Comparison of ENCODE assay signal across 20 cellular contexts in genomic region chr11:2974272-2974671, GRCh38. TPM values are rescaled to one million over a fixed set of nuclear protein-coding genes. Genes with fewer than 3 reads are reported as not detected.
DNase-seq lines count a peak whose midpoint lies in the region; ATAC-seq, FAIRE-seq and TF ChIP-seq lines count a peak whose summit lies in the region.
"Had no signal": no experiment of that assay in that cellular context is flagged by ENCODE, and none has a peak within 500 bp of the region (broad histone marks: within the 10 kb centered on the region; RNA-seq: fewer than 3 reads in every experiment).

No MANE protein-coding gene starts in this region.

- H3K4me2 ChIP-seq in astrocyte (ENCODE audit: low read length), result no peak overlapping the region
- H3K4me2 ChIP-seq: BLaER1 had no signal

- no peak overlapping the region for H3K9ac ChIP-seq in astrocyte (ENCODE audit: low read length)
- H3K9ac ChIP-seq: BLaER1 had no signal

- no peak overlapping the region for H3K4me3 ChIP-seq in CD4-positive, alpha-beta memory T cell (ENCODE audit: low read length in 2 of 2)
- H3K4me3 ChIP-seq in astrocyte (ENCODE audit: insufficient read depth, low read depth, low read length) (no peak overlapping the region), upper lobe of right lung (no peak overlapping the region)
- H3K4me3 ChIP-seq: BLaER1 had no signal

- no peak overlapping the region for H3K27ac ChIP-seq in CD4-positive, alpha-beta memory T cell (ENCODE audit: low read depth, low read length)
- no peak overlapping the region for H3K27ac ChIP-seq in astrocyte (ENCODE audit: low read depth, low read length)
- no peak overlapping the region for H3K27ac ChIP-seq in upper lobe of right lung
- H3K27ac ChIP-seq: BLaER1 had no signal

- ATAC-seq in upper lobe of right lung, result no peak

- H3K9me3 ChIP-seq in CD4-positive, alpha-beta memory T cell (ENCODE audit: control insufficient read depth in 1 of 2, low read length in 2 of 2), result no peaks in the 10 kb centered on the region
- H3K9me3 ChIP-seq in astrocyte (ENCODE audit: insufficient read depth, low read depth, low read length), result no peaks in the 10 kb centered on the region
- no peaks in the 10 kb centered on the region for H3K9me3 ChIP-seq in upper lobe of right lung
- H3K9me3 ChIP-seq: BLaER1 had no signal

- peaks cover 99% of the 10 kb centered on the region for H3K36me3 Mint-ChIP-seq in activated T-cell treated with anti-CD3 and anti-CD28 coated beads, Interleukin-2, amount 50 U/mL, for 24 hours (ENCODE audit: low read depth)
- H3K36me3 Mint-ChIP-seq in CD4-positive, alpha-beta memory T cell, result peaks cover 58 to 91% of the 10 kb centered on the region in 2 donors
- H3K36me3 Mint-ChIP-seq in activated CD4-positive, alpha-beta memory T cell treated with anti-CD3 and anti-CD28 coated beads, Interleukin-2, amount 10 ng/mL, durations not matched to agents 7 days and 5 days (ENCODE audit: low read depth), result peaks cover 82% of the 10 kb centered on the region
- peaks cover 26% of the 10 kb centered on the region for H3K36me3 Mint-ChIP-seq in astrocyte (ENCODE audit: low read depth, unreplicated experiment)

- no peak for FAIRE-seq in astrocyte (lab: Jason Lieb, UNC)

- TF ChIP-seq CTCF in astrocyte (IDR thresholded peaks at IDR 0.05; ENCODE audit: insufficient read depth, low read depth, low read length) (no peak), upper lobe of right lung (IDR thresholded peaks at IDR 0.05) (no peak)

- CTCF ChIA-PET in CD4-positive, alpha-beta memory T cell (lab: Charles Lee; ENCODE audit: partially characterized antibody), result interaction anchor here (0.8 to 3.7 kb wide), 11 partner anchors 8 to 441 kb away, joined by 4 to 49 read pairs (median 19); no protein-coding TSS in a partner anchor
- CTCF ChIA-PET in activated CD4-positive, alpha-beta memory T cell treated with anti-CD3 and anti-CD28 coated beads, Interleukin-2, amount 10 ng/mL, durations not matched to agents 7 days and 5 days (lab: Charles Lee), result interaction anchor here (0.7 to 4.3 kb wide), 12 partner anchors 11 to 821 kb away, joined by 3 to 50 read pairs (median 9); no protein-coding TSS in a partner anchor

- H3K4me3 Mint-ChIP-seq in activated T-cell treated with anti-CD3 and anti-CD28 coated beads, Interleukin-2, amount 50 U/mL, for 24 hours, result no peak overlapping the region
- no peak overlapping the region for H3K4me3 Mint-ChIP-seq in CD4-positive, alpha-beta memory T cell
- H3K4me3 Mint-ChIP-seq in activated CD4-positive, alpha-beta memory T cell treated with anti-CD3 and anti-CD28 coated beads, Interleukin-2, amount 10 ng/mL, durations not matched to agents 7 days and 5 days, result no peak overlapping the region
- no peak overlapping the region for H3K4me3 Mint-ChIP-seq in astrocyte (ENCODE audit: unreplicated experiment)
- H3K4me3 Mint-ChIP-seq: IgD-negative memory B cell had no signal

- no peaks in the 10 kb centered on the region for H3K27me3 Mint-ChIP-seq in activated T-cell treated with anti-CD3 and anti-CD28 coated beads, Interleukin-2, amount 50 U/mL, for 24 hours
- H3K27me3 Mint-ChIP-seq in CD4-positive, alpha-beta memory T cell, result no peaks in the 10 kb centered on the region
- H3K27me3 Mint-ChIP-seq in activated CD4-positive, alpha-beta memory T cell treated with anti-CD3 and anti-CD28 coated beads, Interleukin-2, amount 10 ng/mL, durations not matched to agents 7 days and 5 days, result no peaks in the 10 kb centered on the region
- H3K27me3 Mint-ChIP-seq in astrocyte (ENCODE audit: low read depth, unreplicated experiment), result no peaks in the 10 kb centered on the region
- H3K27me3 Mint-ChIP-seq: IgD-negative memory B cell had no signal

- intact Hi-C loops in CD4-positive, alpha-beta memory T cell (cut with micrococcal nuclease), result no loop called here
- intact Hi-C loops in upper lobe of right lung (cut with DNase I), result no loop called here

- H3K4me1 Mint-ChIP-seq in activated T-cell treated with anti-CD3 and anti-CD28 coated beads, Interleukin-2, amount 50 U/mL, for 24 hours (ENCODE audit: low read depth), result peaks cover 45% of the 10 kb centered on the region
- H3K4me1 Mint-ChIP-seq in CD4-positive, alpha-beta memory T cell, result peaks cover 23 to 43% (median 36%) of the 10 kb centered on the region in 4 donors
- peaks cover 35% of the 10 kb centered on the region for H3K4me1 Mint-ChIP-seq in activated CD4-positive, alpha-beta memory T cell treated with anti-CD3 and anti-CD28 coated beads, Interleukin-2, amount 10 ng/mL, durations not matched to agents 7 days and 5 days
- peaks cover 5% of the 10 kb centered on the region for H3K4me1 Mint-ChIP-seq in astrocyte (ENCODE audit: low read depth, unreplicated experiment)

- H3K27ac Mint-ChIP-seq in activated T-cell treated with anti-CD3 and anti-CD28 coated beads, Interleukin-2, amount 50 U/mL, for 24 hours, result peak overlapping the region; percentile 90
- peak overlapping the region in 4 of 7 donors; percentile 25 to 55 (median 44) for H3K27ac Mint-ChIP-seq in CD4-positive, alpha-beta memory T cell
- H3K27ac Mint-ChIP-seq in activated CD4-positive, alpha-beta memory T cell treated with anti-CD3 and anti-CD28 coated beads, Interleukin-2, amount 10 ng/mL, durations not matched to agents 7 days and 5 days, result peak overlapping the region; percentile 23
- H3K27ac Mint-ChIP-seq in astrocyte (ENCODE audit: unreplicated experiment), result peak overlapping the region; percentile 15
- H3K27ac Mint-ChIP-seq: IgD-negative memory B cell had no signal

- H2AFZ ChIP-seq in astrocyte (ENCODE audit: low read depth, low read length), result no peak overlapping the region

- POLR2A ChIA-PET in CD4-positive, alpha-beta memory T cell (lab: Charles Lee; ENCODE audit: partially characterized antibody), result interaction anchor here (0.7 to 2.4 kb wide), 2 partner anchors 14 to 53 kb away, joined by 3 to 7 read pairs; no protein-coding TSS in a partner anchor
- POLR2A ChIA-PET in activated CD4-positive, alpha-beta memory T cell treated with anti-CD3 and anti-CD28 coated beads, Interleukin-2, amount 10 ng/mL, durations not matched to agents 7 days and 5 days (lab: Charles Lee), result interaction anchor here (1.2 to 3.2 kb wide), 5 partner anchors 9 to 40 kb away, joined by 3 to 23 read pairs (median 8); no protein-coding TSS in a partner anchor

- peaks cover 79% of the 10 kb centered on the region for H4K20me1 ChIP-seq in astrocyte (ENCODE audit: insufficient read depth, low read length)

- peaks cover 2% of the 10 kb centered on the region for H3K4me1 ChIP-seq in CD4-positive, alpha-beta memory T cell (ENCODE audit: insufficient read depth, low read length)
- H3K4me1 ChIP-seq in astrocyte (ENCODE audit: insufficient read depth, low read length), result no peaks in the 10 kb centered on the region
- H3K4me1 ChIP-seq in upper lobe of right lung, result no peaks in the 10 kb centered on the region
- H3K4me1 ChIP-seq: BLaER1 had no signal

- no peak for DNase-seq in activated T-cell treated with anti-CD3 and anti-CD28 coated beads, Interleukin-2, amount 50 U/mL, for 24 hours
- DNase-seq in activated T-cell treated with anti-CD3 and anti-CD28 coated beads, Interleukin-2, amount 50 U/mL, for 1 hour, result no peak
- DNase-seq in CD4-positive, alpha-beta memory T cell, result no peak
- no peak for DNase-seq in activated CD4-positive, alpha-beta memory T cell treated with anti-CD3 and anti-CD28 coated beads, Interleukin-2, amount 10 ng/mL, durations not matched to agents 7 days and 5 days
- DNase-seq in astrocyte (ENCODE audit: low read depth), result no peak
- DNase-seq in GM19240 (ENCODE audit: insufficient read length, low spot score), result no peak
- no peak for DNase-seq in cerebellum (ENCODE audit: low spot score)
- no peak for DNase-seq in upper lobe of right lung
- DNase-seq: GDM1, HCEC 1CT, Karpas-422, NCI-H1417 treated with DMSO at 0.1 percent for 48 hours, NCI-H187 treated with DMSO at 0.1 percent for 48 hours, NCI-H2227 treated with DMSO at 0.1 percent for 48 hours, NCI-H524, NCI-H82, OCI-M1, Right ventricle myocardium superior had no signal

- no peaks in the 10 kb centered on the region for H3K27me3 ChIP-seq in CD4-positive, alpha-beta memory T cell (ENCODE audit: insufficient read depth, low read length)
- H3K27me3 ChIP-seq in astrocyte (ENCODE audit: insufficient read depth, low read length), result no peaks in the 10 kb centered on the region
- H3K27me3 ChIP-seq in upper lobe of right lung, result no peaks in the 10 kb centered on the region
- H3K27me3 ChIP-seq: BLaER1 had no signal

- H3K9me3 Mint-ChIP-seq in activated T-cell treated with anti-CD3 and anti-CD28 coated beads, Interleukin-2, amount 50 U/mL, for 24 hours, result no peaks in the 10 kb centered on the region
- H3K9me3 Mint-ChIP-seq in CD4-positive, alpha-beta memory T cell, result no peaks in the 10 kb centered on the region
- no peaks in the 10 kb centered on the region for H3K9me3 Mint-ChIP-seq in activated CD4-positive, alpha-beta memory T cell treated with anti-CD3 and anti-CD28 coated beads, Interleukin-2, amount 10 ng/mL, durations not matched to agents 7 days and 5 days
- no peaks in the 10 kb centered on the region for H3K9me3 Mint-ChIP-seq in astrocyte (ENCODE audit: unreplicated experiment)
- H3K9me3 Mint-ChIP-seq: IgD-negative memory B cell had no signal

- H3K36me3 ChIP-seq in CD4-positive, alpha-beta memory T cell (ENCODE audit: insufficient read depth, low read length), result peaks cover 90% of the 10 kb centered on the region
- H3K36me3 ChIP-seq in astrocyte (ENCODE audit: insufficient read depth, low read length) (peaks cover 89% of the 10 kb centered on the region), upper lobe of right lung (peaks cover 98% of the 10 kb centered on the region)

- peaks cover 79% of the 10 kb centered on the region for H3K79me2 ChIP-seq in astrocyte (ENCODE audit: insufficient read depth, low read length)

RNA-seq across cellular contexts. Expression of gene NAP1L4, which starts 17.9 kb away (rescaled TPM):
- total RNA-seq in CD4-positive, alpha-beta memory T cell, result 100 to 1,000 TPM; 299 to 303 TPM
- polyA plus RNA-seq in CD4-positive, alpha-beta memory T cell, result 100 to 1,000 TPM; 153 to 160 TPM
- 100 to 1,000 TPM; 299 to 314 TPM for total RNA-seq in activated CD4-positive, alpha-beta memory T cell treated with anti-CD3 and anti-CD28 coated beads, Interleukin-2, amount 10 ng/mL, durations not matched to agents 7 days and 5 days
- total RNA-seq in astrocyte (129 and 153 TPM in 2 replicates), cerebellum (156 TPM), upper lobe of right lung (92.7 TPM)

RNA-seq across cellular contexts. Expression of gene PHLDA2, which starts 45.1 kb away (rescaled TPM):
- 1 to 10 TPM; 1.1 TPM for total RNA-seq in CD4-positive, alpha-beta memory T cell
- 1 to 10 TPM in 1 of 2 donors, under 1 TPM in 1; 0.58 to 1.9 TPM for polyA plus RNA-seq in CD4-positive, alpha-beta memory T cell
- total RNA-seq in activated CD4-positive, alpha-beta memory T cell treated with anti-CD3 and anti-CD28 coated beads, Interleukin-2, amount 10 ng/mL, durations not matched to agents 7 days and 5 days, result 1 to 10 TPM; 3.7 to 5.0 TPM
- 78.8 and 80.8 TPM in 2 replicates for total RNA-seq in astrocyte
- total RNA-seq in cerebellum, result not detected
- total RNA-seq in upper lobe of right lung, result 15.5 TPM
- polyA plus RNA-seq: IgD-negative memory B cell had no signal

Comparison
In these comparisons a context has a peak if more than half of its experiments do, and no peak if none do; other contexts are left out.
1. H3K27ac Mint-ChIP-seq: peak in every context shown above with its lines; median percentile 90 in activated T-cell treated with anti-CD3 and anti-CD28 coated beads, Interleukin-2, amount 50 U/mL, for 24 hours; 44 in CD4-positive, alpha-beta memory T cell; 23 in activated CD4-positive, alpha-beta memory T cell treated with anti-CD3 and anti-CD28 coated beads, Interleukin-2, amount 10 ng/mL, durations not matched to agents 7 days and 5 days; 15 in astrocyte.